ENCODE assay signal across 19 cellular contexts in the genomic region with DNA sequence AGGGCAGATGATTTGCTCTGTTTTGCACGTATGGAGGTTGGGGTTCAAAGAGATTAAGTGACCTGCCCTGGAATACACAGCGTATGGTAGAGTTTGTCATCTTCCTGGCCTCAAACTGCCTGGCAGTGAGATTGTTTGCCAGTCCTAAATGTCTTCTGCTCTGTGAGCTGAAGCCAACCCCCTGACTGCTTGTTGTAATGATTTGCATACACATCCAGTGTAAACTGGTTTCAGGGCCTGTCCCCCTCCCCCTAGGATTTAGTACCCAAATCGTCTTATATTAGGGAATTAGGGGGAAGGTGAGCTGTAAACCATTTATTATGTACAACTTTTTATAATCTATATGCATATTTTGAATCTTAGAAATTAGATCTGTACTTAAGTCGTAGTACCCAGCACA. TPM values are rescaled to one million over a fixed set of nuclear protein-coding genes. Genes with fewer than 3 reads are reported as not detected.
DNase-seq lines count a peak whose midpoint lies in the region; ATAC-seq, FAIRE-seq and TF ChIP-seq lines count a peak whose summit lies in the region.
"Had no signal": no experiment of that assay in that cellular context is flagged by ENCODE, and none has a peak within 500 bp of the region (broad histone marks: within the 10 kb centered on the region; RNA-seq: fewer than 3 reads in every experiment).

No MANE protein-coding gene starts in this region.

- H3K27me3 Mint-ChIP-seq in natural killer cell (ENCODE audit: low read depth in 2 of 2) (no peaks in the 10 kb centered on the region), CD14-positive monocyte (ENCODE audit: low read depth in 3 of 3) (no peaks in the 10 kb centered on the region)

- H3K4me1 Mint-ChIP-seq in natural killer cell (peaks cover 7 to 9% of the 10 kb centered on the region in 2 donors), CD14-positive monocyte (peaks cover 4% of the 10 kb centered on the region)

- intact Hi-C loops in natural killer cell (cut with micrococcal nuclease): no loop called here
- intact Hi-C loops in CD14-positive monocyte (cut with micrococcal nuclease): no loop called here

- TF ChIP-seq CTCF in retinal pigment epithelial cell (conservative IDR thresholded peaks at IDR 0.05; ENCODE audit: low read depth, low read length): no peak
- no peak for TF ChIP-seq CTCF in natural killer cell (IDR thresholded peaks at IDR 0.05)
- no peak for TF ChIP-seq CTCF in CD14-positive monocyte (IDR thresholded peaks at IDR 0.05)

- peak; percentile 33 for FAIRE-seq in HTR-8/SVneo (lab: Jason Lieb, UNC)
- FAIRE-seq: GM12892, GM18507 had no signal

- ATAC-seq in natural killer cell: no peak
- ATAC-seq: CD8-positive, alpha-beta T cell; HCT116 had no signal

- DNase-seq in D341Med (ENCODE audit: low spot score): peak; percentile 81
- DNase-seq in HTR-8/SVneo (ENCODE audit: insufficient read length, low spot score): no peak
- DNase-seq in NCI-H82 treated with DMSO at 0.1 percent for 48 hours (lab: John Stamatoyannopoulos, UW; ENCODE audit: unreplicated experiment): peak; percentile 95
- DNase-seq in retinal pigment epithelial cell (ENCODE audit: low read depth): peak; percentile 2
- no peak for DNase-seq in natural killer cell
- no peak for DNase-seq in SKM-1 treated with dmso at 0.1 percent for 144 hours (lab: John Stamatoyannopoulos, UW; ENCODE audit: unreplicated experiment)
- no peak for DNase-seq in CD14-positive monocyte (ENCODE audit: low spot score)
- DNase-seq: 8988T; CD8-positive, alpha-beta T cell; DMS153; DMS79; GDM1; GOT3; H7; HFFc6 had no signal

- H3K36me3 Mint-ChIP-seq in natural killer cell (no peaks in the 10 kb centered on the region), CD14-positive monocyte (peaks cover 52 to 59% of the 10 kb centered on the region in 2 donors)

- H3K9me3 Mint-ChIP-seq in natural killer cell (no peaks in the 10 kb centered on the region), CD14-positive monocyte (no peaks in the 10 kb centered on the region)
- H3K9me3 Mint-ChIP-seq: CD8-positive, alpha-beta T cell; HFFc6 had no signal

- no peak overlapping the region for H3K4me3 Mint-ChIP-seq in natural killer cell
- no peak overlapping the region for H3K4me3 Mint-ChIP-seq in CD14-positive monocyte
- H3K4me3 Mint-ChIP-seq: CD8-positive, alpha-beta T cell; HFFc6 had no signal

- H3K27ac Mint-ChIP-seq in natural killer cell: no peak overlapping the region
- H3K27ac Mint-ChIP-seq in CD14-positive monocyte: peak overlapping the region in 1 of 7 donors; percentile 33
- H3K27ac Mint-ChIP-seq: CD8-positive, alpha-beta T cell; HFFc6 had no signal

- no peak overlapping the region for H3K4me3 ChIP-seq in retinal pigment epithelial cell (ENCODE audit: low read length)
- H3K4me3 ChIP-seq: BLaER1 had no signal

RNA-seq across cellular contexts. Expression of gene AKAP3, which starts 38.4 kb away (rescaled TPM):
- total RNA-seq in natural killer cell: under 1 TPM; 0.56 to 1.00 (median 0.58) TPM
- polyA plus RNA-seq in CD14-positive monocyte: not detected

RNA-seq across cellular contexts. Expression of gene NDUFA9, which starts 38.4 kb away (rescaled TPM):
- 100 to 1,000 TPM; 106 to 114 (median 109) TPM for total RNA-seq in natural killer cell
- polyA plus RNA-seq in CD14-positive monocyte: 100 to 1,000 TPM; 136 to 200 TPM

RNA-seq across cellular contexts. Expression of gene DYRK4, which starts 48.5 kb away (rescaled TPM):
- 10 to 100 TPM; 11.3 to 15.3 (median 14.2) TPM for total RNA-seq in natural killer cell
- polyA plus RNA-seq in CD14-positive monocyte: 10 to 100 TPM; 22.4 to 26.9 TPM

Comparison
In these comparisons a context has a peak if more than half of its experiments do, and no peak if none do; other contexts are left out.
1. DNase-seq: peak in D341Med (single experiment), NCI-H82 treated with DMSO at 0.1 percent for 48 hours (single experiment) and retinal pigment epithelial cell (single experiment); none in HTR-8/SVneo (single experiment), natural killer cell (single experiment), SKM-1 treated with dmso at 0.1 percent for 144 hours (single experiment) and CD14-positive monocyte (single experiment).